28 cellular contexts compared by ENCODE assay signal in the genomic region with DNA sequence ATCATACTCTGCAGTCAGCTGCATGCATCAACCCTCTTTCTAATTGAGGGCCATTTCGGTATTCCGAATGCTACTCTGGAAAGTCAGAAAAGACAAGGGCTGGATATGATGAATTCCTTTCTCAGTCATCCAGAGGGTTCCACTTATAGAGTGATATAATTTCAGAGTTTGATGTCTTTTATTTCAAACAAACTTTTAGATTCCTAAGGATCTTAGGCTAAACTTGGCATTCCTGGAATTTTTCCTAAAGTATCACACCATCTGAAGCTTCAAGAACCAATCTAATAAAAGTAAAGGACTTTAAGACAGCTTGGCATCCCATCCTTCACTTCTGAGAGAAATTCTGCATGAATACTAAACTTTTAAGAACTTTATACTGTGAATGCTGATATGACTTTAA.
"Had no signal": no experiment of that assay in that cellular context is flagged by ENCODE, and none has a peak within 500 bp of the region (broad histone marks: within the 10 kb centered on the region; RNA-seq: fewer than 3 reads in every experiment).

No MANE protein-coding gene starts in this region.

- H3K36me3 ChIP-seq: left lung, lower lobe of right lung, ovary, thyroid gland, transverse colon, upper lobe of left lung had no signal

- H3K27me3 Mint-ChIP-seq: naive B cell; stimulated activated naive B cell treated with anti-CD40 and anti-IgM and Interleukin-4, amounts not matched to agents 10 μg/mL and 1 μg/mL and 100 μg/mL, for 72 hours had no signal

- H3K27ac Mint-ChIP-seq: immature natural killer cell; mesothelial cell of epicardium; naive B cell; natural killer cell treated with Interleukin-12 subunit alpha and Interleukin-12 subunit beta and Interleukin-15 and Interleukin-18, amount 100 ng/mL, for 72 hours; progenitor cell of endocrine pancreas; stimulated activated naive B cell treated with anti-CD40 and anti-IgM and Interleukin-4, amounts not matched to agents 10 μg/mL and 1 μg/mL and 100 μg/mL, for 72 hours had no signal

- H3K4me1 ChIP-seq: left lung, lower lobe of right lung, right lobe of liver, stomach, testis, thyroid gland, transverse colon, upper lobe of left lung, vagina had no signal

- H3K27me3 ChIP-seq: left lung, ovary, right atrium auricular region, right lobe of liver, stomach, testis, thyroid gland, transverse colon, upper lobe of left lung, vagina had no signal

- H3K36me3 Mint-ChIP-seq: immature natural killer cell; mesothelial cell of epicardium; naive B cell; natural killer cell treated with Interleukin-12 subunit alpha and Interleukin-12 subunit beta and Interleukin-15 and Interleukin-18, amount 100 ng/mL, for 72 hours; stimulated activated naive B cell treated with anti-CD40 and anti-IgM and Interleukin-4, amounts not matched to agents 10 μg/mL and 1 μg/mL and 100 μg/mL, for 72 hours had no signal

- H3K27ac ChIP-seq: left lung, lower lobe of right lung, ovary, right atrium auricular region, right lobe of liver, skin epidermis, stomach, testis, thyroid gland, transverse colon, upper lobe of left lung, vagina had no signal

- H3K4me1 Mint-ChIP-seq: immature natural killer cell; mesothelial cell of epicardium; naive B cell; stimulated activated naive B cell treated with anti-CD40 and anti-IgM and Interleukin-4, amounts not matched to agents 10 μg/mL and 1 μg/mL and 100 μg/mL, for 72 hours had no signal

- H3K4me3 ChIP-seq: left lung, lower lobe of right lung, ovary, right atrium auricular region, right lobe of liver, skin epidermis, stomach, testis, thyroid gland, transverse colon, upper lobe of left lung, vagina had no signal

- H3K9me3 Mint-ChIP-seq: mesothelial cell of epicardium had no signal

- DNase-seq: hypothalamus; immature natural killer cell; kidney; left colon; left lung; lower lobe of right lung; mammary epithelial cell; mesendoderm; naive B cell; ovary; right lobe of liver; stimulated activated CD4-positive, alpha-beta T cell treated with anti-CD3 and anti-CD28 coated beads, Interleukin-12 subunit alpha, Interleukin-12 subunit beta, amount 100 ng/mL, for 4 hours; stimulated activated CD4-positive, alpha-beta T cell treated with anti-CD3 and anti-CD28 coated beads, Interleukin-15, amount 100 ng/mL, for 24 hours; stimulated activated CD4-positive, alpha-beta T cell treated with anti-CD3 and anti-CD28 coated beads, Interleukin-2, amount 100 ng/mL, for 24 hours; stimulated activated CD4-positive, alpha-beta T cell treated with anti-CD3 and anti-CD28 coated beads, Interleukin-4, amount 100 ng/mL, for 1 hour; stimulated activated naive B cell treated with anti-CD40 and anti-IgM and Interleukin-4, amounts not matched to agents 10 μg/mL and 1 μg/mL and 100 μg/mL, for 72 hours; stimulated activated naive CD8-positive, alpha-beta T cell treated with anti-CD3 and anti-CD28 coated beads, Interleukin-15, Interleukin-2, amounts not matched to agents 100 U/mL and 50 U/mL, for 24 hours; stomach; testis; thyroid gland; transverse colon; upper lobe of left lung had no signal

- H3K4me3 Mint-ChIP-seq: immature natural killer cell; mesothelial cell of epicardium; naive B cell; natural killer cell treated with Interleukin-12 subunit alpha and Interleukin-12 subunit beta and Interleukin-15 and Interleukin-18, amount 100 ng/mL, for 72 hours; stimulated activated naive B cell treated with anti-CD40 and anti-IgM and Interleukin-4, amounts not matched to agents 10 μg/mL and 1 μg/mL and 100 μg/mL, for 72 hours had no signal

- ATAC-seq: left colon; left lung; lower lobe of right lung; natural killer cell treated with Interleukin-12 subunit alpha and Interleukin-12 subunit beta and Interleukin-15 and Interleukin-18, amount 100 ng/mL, for 72 hours; right lobe of liver; stimulated activated naive B cell treated with anti-CD40 and anti-IgM and Interleukin-4, amounts not matched to agents 10 μg/mL and 1 μg/mL and 100 μg/mL, for 72 hours; stimulated activated naive CD8-positive, alpha-beta T cell treated with anti-CD3 and anti-CD28 coated beads, Interleukin-15, Interleukin-2, amounts not matched to agents 100 U/mL and 50 U/mL, for 24 hours had no signal

- H3K9me3 ChIP-seq: left lung, lower lobe of right lung, ovary, right atrium auricular region, right lobe of liver, stomach, testis, thyroid gland, transverse colon, upper lobe of left lung, vagina had no signal
